10 cellular contexts compared by ENCODE assay signal in genomic region chr7:35254496-35255416, GRCh38. TPM values are rescaled to one million over a fixed set of nuclear protein-coding genes. Genes with fewer than 3 reads are reported as not detected.
DNase-seq lines count a peak whose midpoint lies in the region; ATAC-seq and TF ChIP-seq lines count a peak whose summit lies in the region.
"Had no signal": no experiment of that assay in that cellular context is flagged by ENCODE, and none has a peak within 500 bp of the region (broad histone marks: within the 10 kb centered on the region; RNA-seq: fewer than 3 reads in every experiment).

No MANE protein-coding gene starts in this region.

- no peak for ATAC-seq in activated CD8-positive, alpha-beta T cell treated with anti-CD3 and anti-CD28 coated beads for 36 hours
- peak; percentile 13 to 36 (median 30) for ATAC-seq in heart right ventricle
- no peak for ATAC-seq in GM21381 (IDR thresholded peaks at IDR 0.05; ENCODE audit: unreplicated experiment)

- H3K27ac Mint-ChIP-seq in activated CD8-positive, alpha-beta T cell treated with anti-CD3 and anti-CD28 coated beads for 36 hours, result no peak overlapping the region

- H3K4me3 Mint-ChIP-seq in activated CD8-positive, alpha-beta T cell treated with anti-CD3 and anti-CD28 coated beads for 36 hours, result peak overlapping the region; percentile 24

- POLR2A ChIA-PET in activated CD8-positive, alpha-beta T cell treated with anti-CD3 and anti-CD28 coated beads for 36 hours (lab: Charles Lee), result no interaction called here

- peaks cover 13% of the 10 kb centered on the region for H3K4me1 Mint-ChIP-seq in activated CD8-positive, alpha-beta T cell treated with anti-CD3 and anti-CD28 coated beads for 36 hours (ENCODE audit: low read depth)

- peaks cover 86% of the 10 kb centered on the region for H3K27me3 Mint-ChIP-seq in activated CD8-positive, alpha-beta T cell treated with anti-CD3 and anti-CD28 coated beads for 36 hours

- CTCF ChIA-PET in activated CD8-positive, alpha-beta T cell treated with anti-CD3 and anti-CD28 coated beads for 36 hours (lab: Charles Lee), result interaction anchor here (1.2 kb wide), 1 partner anchor 13 kb away, joined by 3 read pairs; no protein-coding TSS in a partner anchor

- H3K9ac ChIP-seq in ES-I3 (ENCODE audit: low read depth, low read length), result peak overlapping the region; percentile 67; the same call in 1 of the 2 replicates

- H3K9me3 Mint-ChIP-seq in activated CD8-positive, alpha-beta T cell treated with anti-CD3 and anti-CD28 coated beads for 36 hours, result no peaks in the 10 kb centered on the region

- H3K4me1 ChIP-seq in ES-I3 (ENCODE audit: insufficient read depth, low read length) (peaks cover 12% of the 10 kb centered on the region; the same call in 1 of the 2 replicates), heart right ventricle (peaks cover 0 to 33% (median 11%) of the 10 kb centered on the region in 9 donors)

- peaks cover 0 to 100% (median 78%) of the 10 kb centered on the region in 7 donors for H3K27me3 ChIP-seq in heart right ventricle

- intact Hi-C loops in activated CD8-positive, alpha-beta T cell treated with anti-CD3 and anti-CD28 coated beads for 36 hours (cut with micrococcal nuclease), result no loop called here
- intact Hi-C loops in heart right ventricle (cut with DNase I), result loop anchor here in 9 of 10 donors (5.0 to 10.0 kb wide), 10 partner anchors 78 to 280 kb away; no protein-coding TSS in a partner anchor

- no peaks in the 10 kb centered on the region for H3K36me3 ChIP-seq in ES-I3 (ENCODE audit: insufficient read depth, low read length)
- peaks cover 0 to under 1% (median 0%) of the 10 kb centered on the region in 9 donors for H3K36me3 ChIP-seq in heart right ventricle

- H3K9me3 ChIP-seq in ES-I3 (ENCODE audit: control insufficient read depth, insufficient read depth, low read length) (no peaks in the 10 kb centered on the region), heart right ventricle (no peaks in the 10 kb centered on the region)

- no peak for DNase-seq in activated CD8-positive, alpha-beta T cell treated with anti-CD3 and anti-CD28 coated beads for 36 hours
- DNase-seq in heart right ventricle, result peak in 1 of 2 donors; percentile 40
- no peak for DNase-seq in retinal pigment epithelial cell (ENCODE audit: low read depth)
- no peak for DNase-seq in DMS79 (lab: John Stamatoyannopoulos, UW)
- no peak for DNase-seq in NCI-H345 treated with DMSO at 0.1 percent for 48 hours (lab: John Stamatoyannopoulos, UW; ENCODE audit: unreplicated experiment)
- DNase-seq in GDM1 (lab: John Stamatoyannopoulos, UW), result no peak

- WGBS in heart right ventricle, 2 donors, result 14 to 20% methylated on average over 44 of the region's 44 CpGs

- H3K36me3 Mint-ChIP-seq in activated CD8-positive, alpha-beta T cell treated with anti-CD3 and anti-CD28 coated beads for 36 hours (ENCODE audit: low read depth), result peaks cover 4% of the 10 kb centered on the region

- TF ChIP-seq CTCF in activated CD8-positive, alpha-beta T cell treated with anti-CD3 and anti-CD28 coated beads for 36 hours (IDR thresholded peaks at IDR 0.05), result no peak
- no peak for TF ChIP-seq CTCF in heart right ventricle (IDR thresholded peaks at IDR 0.05)
- no peak for TF ChIP-seq CTCF in retinal pigment epithelial cell (conservative IDR thresholded peaks at IDR 0.05; ENCODE audit: low read depth, low read length)

- H3K4me3 ChIP-seq in heart right ventricle (peak overlapping the region; percentile 52 to 86 (median 77)), retinal pigment epithelial cell (ENCODE audit: low read length) (peak overlapping the region; percentile 44)

- H3K27ac ChIP-seq in heart right ventricle, result peak overlapping the region; percentile 76 to 96 (median 92)
- H3K27ac ChIP-seq: epithelial cell of prostate had no signal

RNA-seq across cellular contexts. Expression of gene TBX20, which starts 0.9 kb away (rescaled TPM):
- total RNA-seq in activated CD8-positive, alpha-beta T cell treated with anti-CD3 and anti-CD28 coated beads for 36 hours, result not detected
- total RNA-seq in heart right ventricle, result 100 to 1,000 TPM in 8 of 10 donors, 10 to 100 TPM in 2; 94.6 to 186 (median 114) TPM
- polyA plus RNA-seq in heart right ventricle, result 1 to 10 TPM; 3.5 to 5.4 TPM
- total RNA-seq: ureter had no signal

Comparison
In these comparisons a context has a peak if more than half of its experiments do, and no peak if none do; other contexts are left out.
1. ATAC-seq: peak in heart right ventricle (8 of 8); none in activated CD8-positive, alpha-beta T cell treated with anti-CD3 and anti-CD28 coated beads for 36 hours (single experiment) and GM21381 (single experiment).
2. RNA of gene TBX20, which starts 0.9 kb away (total RNA-seq): 94.6 to 186 TPM in heart right ventricle; not detected in activated CD8-positive, alpha-beta T cell treated with anti-CD3 and anti-CD28 coated beads for 36 hours; every median in the first group is over 10 times any median in the second.